ENCODE assay signal across 18 cellular contexts in the genomic region with DNA sequence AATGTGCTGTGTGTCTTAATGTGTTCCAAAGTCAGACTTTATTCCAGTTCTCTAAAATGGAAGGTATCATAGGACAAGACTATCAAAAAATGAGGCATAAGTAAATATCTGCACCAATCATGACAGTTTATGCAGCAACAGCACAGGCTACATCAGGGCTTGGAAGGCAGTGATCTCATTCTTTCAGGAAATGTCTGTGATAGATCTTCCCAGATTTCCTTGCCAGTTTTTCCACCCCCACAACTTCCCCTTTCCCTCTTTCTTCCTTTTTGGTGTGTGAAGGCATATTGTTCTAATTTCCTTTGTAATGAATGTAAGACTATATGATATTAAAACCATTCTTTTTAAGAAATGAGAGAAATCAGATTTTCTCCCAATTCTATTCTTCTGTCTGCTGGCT.
"Had no signal": no experiment of that assay in that cellular context is flagged by ENCODE, and none has a peak within 500 bp of the region (broad histone marks: within the 10 kb centered on the region; RNA-seq: fewer than 3 reads in every experiment).

No MANE protein-coding gene starts in this region.

- H3K27me3 ChIP-seq: heart left ventricle, sigmoid colon had no signal

- ATAC-seq: activated CD4-positive, alpha-beta T cell treated with anti-CD3 and anti-CD28 coated beads for 36 hours; activated CD8-positive, alpha-beta T cell treated with anti-CD3 and anti-CD28 coated beads for 36 hours; activated T-cell treated with anti-CD3 and anti-CD28 coated beads, Interleukin-2, amount 50 U/mL, for 72 hours; heart left ventricle; left cardiac atrium; lower lobe of right lung; stimulated activated naive CD8-positive, alpha-beta T cell treated with anti-CD3 and anti-CD28 coated beads, Interleukin-15, amount 100 ng/mL, for 72 hours had no signal

- H3K4me3 ChIP-seq: heart left ventricle, lower lobe of right lung, ovary, sigmoid colon had no signal

- H3K9me3 ChIP-seq: lower lobe of right lung, ovary, sigmoid colon, SK-N-SH had no signal

- H3K9ac ChIP-seq: SK-N-SH had no signal

- H3K27ac ChIP-seq: heart left ventricle, lower lobe of right lung, ovary, sigmoid colon had no signal

- H3K4me1 ChIP-seq: lower lobe of right lung, sigmoid colon had no signal

- H3K4me2 ChIP-seq: SK-N-SH had no signal

- H3K36me3 ChIP-seq: heart left ventricle, lower lobe of right lung, ovary, sigmoid colon had no signal

- DNase-seq: activated CD4-positive, alpha-beta T cell treated with anti-CD3 and anti-CD28 coated beads for 36 hours; activated CD8-positive, alpha-beta T cell treated with anti-CD3 and anti-CD28 coated beads for 36 hours; activated gamma-delta T cell treated with Interleukin-2 at 50 U/mL for 16 hours; activated T-cell treated with anti-CD3 and anti-CD28 coated beads, Interleukin-2, amount 50 U/mL, for 72 hours; erythroblast; foreskin melanocyte; heart left ventricle; immature natural killer cell; left cardiac atrium; lower lobe of right lung; midbrain; ovary; sigmoid colon; SK-N-SH; stimulated activated CD4-positive, alpha-beta T cell treated with anti-CD3 and anti-CD28 coated beads, Interleukin-1b, Interleukin-23, amount 100 ng/mL, for 48 hours; stimulated activated naive CD8-positive, alpha-beta T cell treated with anti-CD3 and anti-CD28 coated beads, Interleukin-15, amount 100 ng/mL, for 72 hours; T-helper 1 cell; T1000 had no signal
